14 cellular contexts compared by ENCODE assay signal in the genomic region with DNA sequence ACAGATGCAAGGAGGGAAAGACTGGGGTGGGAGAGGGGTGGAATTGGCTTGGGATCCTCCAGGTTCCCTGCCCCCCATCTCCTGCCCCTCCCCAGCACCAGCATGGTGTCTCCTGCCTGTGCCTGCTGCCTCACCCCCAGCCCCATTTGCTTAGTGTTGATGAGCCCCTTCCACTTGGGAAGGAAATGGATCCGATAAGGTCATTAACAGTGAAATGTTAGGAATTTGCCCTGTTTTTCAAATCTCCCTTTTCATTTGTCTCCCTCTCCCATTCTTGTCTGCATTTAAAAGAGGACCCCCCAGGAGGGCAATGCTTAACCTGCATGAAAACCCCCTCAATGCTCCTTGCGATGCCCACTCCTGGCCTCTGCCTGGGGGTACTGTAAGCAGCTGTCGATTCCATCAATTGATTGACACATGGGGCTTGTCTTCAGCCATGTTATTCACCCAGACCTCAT. TPM values are rescaled to one million over a fixed set of nuclear protein-coding genes. Genes with fewer than 3 reads are reported as not detected.
DNase-seq lines count a peak whose midpoint lies in the region; ATAC-seq and TF ChIP-seq lines count a peak whose summit lies in the region.
"Had no signal": no experiment of that assay in that cellular context is flagged by ENCODE, and none has a peak within 500 bp of the region (broad histone marks: within the 10 kb centered on the region; RNA-seq: fewer than 3 reads in every experiment).

No MANE protein-coding gene starts in this region.

- peak overlapping the region; percentile 9 for H3K4me3 Mint-ChIP-seq in endodermal cell
- peak overlapping the region in 4 of 10 donors; percentile 19 to 58 (median 28) for H3K4me3 Mint-ChIP-seq in naive thymus-derived CD4-positive, alpha-beta T cell

- 17 to 25% methylated on average over 3 of the region's 3 CpGs for WGBS in endodermal cell (ENCODE audit: insufficient coverage in 1 of 2, insufficient read length in 1 of 2), 2 experiments
- WGBS in aorta, 2 donors: 76 to 77% methylated on average over 3 of the region's 3 CpGs

- no peaks in the 10 kb centered on the region for H3K9me3 Mint-ChIP-seq in endodermal cell
- H3K9me3 Mint-ChIP-seq in naive thymus-derived CD4-positive, alpha-beta T cell: no peaks in the 10 kb centered on the region

- POLR2A ChIA-PET in naive thymus-derived CD4-positive, alpha-beta T cell (lab: Charles Lee): interaction anchor here (4.0 kb wide), 1 partner anchor 11 kb away, joined by 48 read pairs; no protein-coding TSS in a partner anchor

- no peak overlapping the region for H3K4me3 ChIP-seq in right atrium auricular region
- no peak overlapping the region for H3K4me3 ChIP-seq in endodermal cell (ENCODE audit: low read length)
- no peak overlapping the region for H3K4me3 ChIP-seq in naive thymus-derived CD4-positive, alpha-beta T cell (ENCODE audit: low read length)
- no peak overlapping the region for H3K4me3 ChIP-seq in aorta (ENCODE audit: low read length in 2 of 2)

- no peaks in the 10 kb centered on the region for H3K9me3 ChIP-seq in right atrium auricular region
- no peaks in the 10 kb centered on the region for H3K9me3 ChIP-seq in endodermal cell (ENCODE audit: control insufficient read depth, low read length)
- H3K9me3 ChIP-seq in naive thymus-derived CD4-positive, alpha-beta T cell (ENCODE audit: control insufficient read depth in 2 of 3, low read length in 3 of 3): no peaks in the 10 kb centered on the region
- no peaks in the 10 kb centered on the region for H3K9me3 ChIP-seq in aorta (ENCODE audit: control insufficient read depth, low read length)

- intact Hi-C loops in left cardiac atrium (cut with DNase I): loop anchor here in 1 of 2 donors (5.0 kb wide), 1 partner anchor 48 kb away; no protein-coding TSS in a partner anchor
- intact Hi-C loops in naive thymus-derived CD4-positive, alpha-beta T cell (cut with micrococcal nuclease): loop anchor here in 1 of 2 donors (10.0 kb wide), 1 partner anchor 1075 kb away; the partner anchor contains the start of gene EIF4EBP2
- intact Hi-C loops in aorta (cut with DNase I): loop anchor here in 1 of 2 donors (5.0 kb wide), 1 partner anchor 33 kb away; no protein-coding TSS in a partner anchor

- TF ChIP-seq CTCF in right atrium auricular region (IDR thresholded peaks at IDR 0.05): no peak
- TF ChIP-seq CTCF in endodermal cell (conservative IDR thresholded peaks at IDR 0.05): no peak

- H3K4me1 Mint-ChIP-seq in endodermal cell: peaks cover 57% of the 10 kb centered on the region
- peaks cover 47 to 95% (median 75%) of the 10 kb centered on the region in 7 donors for H3K4me1 Mint-ChIP-seq in naive thymus-derived CD4-positive, alpha-beta T cell

- H3K4me1 ChIP-seq in right atrium auricular region (peaks cover 4 to 97% of the 10 kb centered on the region in 2 donors), endodermal cell (ENCODE audit: control insufficient read depth, insufficient read depth, low read length) (peaks cover 6% of the 10 kb centered on the region), aorta (ENCODE audit: control insufficient read depth in 1 of 2, insufficient read depth in 2 of 2, low read length in 2 of 2) (peaks cover 9 to 13% of the 10 kb centered on the region in 2 donors)
- peaks cover 24 to 30% of the 10 kb centered on the region in 2 donors for H3K4me1 ChIP-seq in naive thymus-derived CD4-positive, alpha-beta T cell (ENCODE audit: control insufficient read depth in 2 of 2, insufficient read depth in 2 of 2, low read length in 2 of 2)

- H3K27me3 ChIP-seq in right atrium auricular region (no peaks in the 10 kb centered on the region), endodermal cell (ENCODE audit: control insufficient read depth, insufficient read depth, low read length, poor library complexity, severe bottlenecking) (no peaks in the 10 kb centered on the region), aorta (ENCODE audit: control insufficient read depth in 1 of 2, insufficient read depth in 2 of 2, low read length in 1 of 2) (no peaks in the 10 kb centered on the region)
- no peaks in the 10 kb centered on the region for H3K27me3 ChIP-seq in naive thymus-derived CD4-positive, alpha-beta T cell (ENCODE audit: control insufficient read depth in 2 of 2, insufficient read depth in 2 of 2, low read length in 2 of 2)
- H3K27me3 ChIP-seq: brain microvascular endothelial cell had no signal

- H3K27me3 Mint-ChIP-seq in endodermal cell (ENCODE audit: insufficient read depth): no peaks in the 10 kb centered on the region
- no peaks in the 10 kb centered on the region for H3K27me3 Mint-ChIP-seq in naive thymus-derived CD4-positive, alpha-beta T cell

- H3K9ac ChIP-seq in endodermal cell (ENCODE audit: extremely low read depth, low read length, poor library complexity, severe bottlenecking): no peak overlapping the region

- peaks cover 3% of the 10 kb centered on the region for H3K36me3 Mint-ChIP-seq in endodermal cell (ENCODE audit: low read depth)
- H3K36me3 Mint-ChIP-seq in naive thymus-derived CD4-positive, alpha-beta T cell: peaks cover 0 to 10% (median 0%) of the 10 kb centered on the region in 5 donors

- CTCF ChIA-PET in naive thymus-derived CD4-positive, alpha-beta T cell (lab: Charles Lee): no interaction called here

- H3K27ac ChIP-seq in right atrium auricular region (peak overlapping the region; percentile 83 to 90), endodermal cell (ENCODE audit: low read depth, low read length) (no peak overlapping the region), aorta (ENCODE audit: low read depth in 1 of 2, low read length in 2 of 2) (peak overlapping the region; percentile 48 to 49)
- no peak overlapping the region for H3K27ac ChIP-seq in naive thymus-derived CD4-positive, alpha-beta T cell (ENCODE audit: low read depth, low read length)
- H3K27ac ChIP-seq: brain microvascular endothelial cell had no signal

- DNase-seq in right atrium auricular region (ENCODE audit: low spot score) (no peak), left cardiac atrium (no peak), endodermal cell (peak; percentile 90), aorta (no peak), NCI-H446 (lab: John Stamatoyannopoulos, UW) (no peak), glomerular visceral epithelial cell (ENCODE audit: extremely low spot score) (no peak), HuH-7 (ENCODE audit: low spot score) (no peak)
- no peak for DNase-seq in naive thymus-derived CD4-positive, alpha-beta T cell
- DNase-seq: brain microvascular endothelial cell; head of caudate nucleus; NCI-H1105; NCI-H226; stimulated activated CD4-positive, alpha-beta T cell treated with anti-CD3 and anti-CD28 coated beads, Interleukin-1b, Interleukin-23, amount 100 ng/mL, for 48 hours had no signal

- peak overlapping the region; percentile 71 for H3K27ac Mint-ChIP-seq in endodermal cell
- peak overlapping the region in 6 of 9 donors; percentile 56 to 90 (median 70) for H3K27ac Mint-ChIP-seq in naive thymus-derived CD4-positive, alpha-beta T cell

- ATAC-seq in left cardiac atrium (no peak), aorta (ENCODE audit: low FRiP score) (no peak)
- ATAC-seq in naive thymus-derived CD4-positive, alpha-beta T cell: no peak
- ATAC-seq: HepG2 had no signal

- H3K36me3 ChIP-seq in right atrium auricular region: no peaks in the 10 kb centered on the region
- H3K36me3 ChIP-seq in endodermal cell (ENCODE audit: control insufficient read depth, insufficient read depth, low read length): no peaks in the 10 kb centered on the region
- peaks cover 0 to 3% (median 0%) of the 10 kb centered on the region in 3 experiments for H3K36me3 ChIP-seq in naive thymus-derived CD4-positive, alpha-beta T cell (ENCODE audit: control insufficient read depth in 2 of 3, insufficient read depth in 3 of 3, low read length in 3 of 3)
- H3K36me3 ChIP-seq in aorta (ENCODE audit: control insufficient read depth in 1 of 2, insufficient read depth in 2 of 2, low read length in 1 of 2): no peaks in the 10 kb centered on the region

RNA-seq across cellular contexts. Expression of gene HK1, which starts 51.5 kb away (rescaled TPM):
- 100 to 1,000 TPM; 186 to 228 TPM for total RNA-seq in right atrium auricular region
- 100 to 1,000 TPM; 188 to 274 TPM for total RNA-seq in left cardiac atrium
- total RNA-seq in endodermal cell: 10 to 100 TPM; 38.0 to 78.8 TPM
- 48.2 TPM for polyA plus RNA-seq in endodermal cell (2013, experiment 1 of 2)
- polyA plus RNA-seq in endodermal cell (2013, experiment 2 of 2): 45.5 TPM
- 100 to 1,000 TPM in 1 of 5 experiments, 10 to 100 TPM in 4; 60.1 to 144 (median 66.3) TPM for total RNA-seq in naive thymus-derived CD4-positive, alpha-beta T cell
- polyA plus RNA-seq in naive thymus-derived CD4-positive, alpha-beta T cell: 100 to 1,000 TPM in 1 of 2 donors, 10 to 100 TPM in 1; 95.5 to 138 TPM
- 100 to 1,000 TPM; 117 to 133 TPM for total RNA-seq in aorta
- 10 to 100 TPM; 41.7 to 67.6 TPM for polyA plus RNA-seq in aorta

Comparison
In these comparisons a context has a peak if more than half of its experiments do, and no peak if none do; other contexts are left out.
1. H3K27ac ChIP-seq: peak in right atrium auricular region (2 of 2) and aorta (2 of 2); none in endodermal cell (single experiment) and naive thymus-derived CD4-positive, alpha-beta T cell (single experiment).